13 cellular contexts compared by ENCODE assay signal in the genomic region with DNA sequence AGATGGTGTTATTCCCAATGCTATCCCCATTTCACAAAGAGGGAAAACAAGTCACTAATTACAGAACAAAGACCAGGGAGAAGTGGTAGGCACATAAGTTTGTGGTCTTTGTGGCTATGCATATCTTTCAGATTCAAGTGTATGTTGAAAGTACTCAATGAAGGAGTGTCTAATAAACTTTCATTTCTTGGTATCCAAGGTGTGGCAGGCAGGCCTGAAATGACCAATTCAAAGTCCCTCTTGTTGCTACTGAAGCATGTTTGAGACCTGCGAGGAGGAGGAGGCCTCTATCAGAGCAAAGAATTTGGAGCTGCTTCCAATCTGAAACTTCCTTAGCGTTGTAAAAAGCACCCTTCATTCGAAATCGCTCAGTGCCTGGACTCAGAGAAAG.
DNase-seq lines count a peak whose midpoint lies in the region; ATAC-seq and TF ChIP-seq lines count a peak whose summit lies in the region.
"Had no signal": no experiment of that assay in that cellular context is flagged by ENCODE, and none has a peak within 500 bp of the region (broad histone marks: within the 10 kb centered on the region; RNA-seq: fewer than 3 reads in every experiment).

No MANE protein-coding gene starts in this region.

- no peaks in the 10 kb centered on the region for H3K27me3 Mint-ChIP-seq in activated naive CD8-positive, alpha-beta T cell treated with anti-CD3 and anti-CD28 coated beads, Interleukin-2, amount 50 U/mL, for 24 hours
- H3K27me3 Mint-ChIP-seq in activated naive CD8-positive, alpha-beta T cell treated with anti-CD3 and anti-CD28 coated beads for 36 hours: no peaks in the 10 kb centered on the region
- peaks cover 10% of the 10 kb centered on the region for H3K27me3 Mint-ChIP-seq in nephron progenitor cell (ENCODE audit: low read depth, poor library complexity)

- no peak for TF ChIP-seq EP300 in transverse colon (IDR thresholded peaks at IDR 0.05; ENCODE audit: low read depth)

- H3K27ac ChIP-seq in dorsolateral prefrontal cortex (peak overlapping the region in 51 of 59 donors; percentile 11 to 89 (median 72)), transverse colon (peak overlapping the region; percentile 54 to 73 (median 68))
- H3K27ac ChIP-seq: HL-60 had no signal

- H3K36me3 ChIP-seq in transverse colon: no peaks in the 10 kb centered on the region

- no peak for DNase-seq in activated naive CD8-positive, alpha-beta T cell treated with anti-CD3 and anti-CD28 coated beads, Interleukin-2, amount 50 U/mL, for 24 hours
- DNase-seq in activated naive CD8-positive, alpha-beta T cell treated with anti-CD3 and anti-CD28 coated beads for 36 hours: no peak
- DNase-seq in dorsolateral prefrontal cortex (no peak), nephron progenitor cell (no peak), transverse colon (no peak), omental fat pad (ENCODE audit: low spot score) (no peak), GM03348 (ENCODE audit: low spot score) (no peak)
- DNase-seq: activated T-cell treated with anti-CD3 and anti-CD28 coated beads, Interleukin-2, amount 50 U/mL, for 48 hours; DMS53; stimulated activated CD4-positive, alpha-beta T cell treated with anti-CD3 and anti-CD28 coated beads, Interleukin-4, amount 100 ng/mL, for 24 hours had no signal

- in situ Hi-C loops in transverse colon (cut with MboI; ENCODE audit: low pct_ligation_motif_present in 1 of 4, low pct_unique_long_range_greater_than_20kb in 1 of 4, low sequenced_read_pairs in 3 of 4): no loop called here

- H3K9me3 ChIP-seq in transverse colon: no peaks in the 10 kb centered on the region

- TF ChIP-seq POLR2A in transverse colon (IDR thresholded peaks at IDR 0.05): no peak

- H3K4me1 Mint-ChIP-seq in activated naive CD8-positive, alpha-beta T cell treated with anti-CD3 and anti-CD28 coated beads, Interleukin-2, amount 50 U/mL, for 24 hours: peaks cover 69% of the 10 kb centered on the region
- peaks cover 62% of the 10 kb centered on the region for H3K4me1 Mint-ChIP-seq in activated naive CD8-positive, alpha-beta T cell treated with anti-CD3 and anti-CD28 coated beads for 36 hours
- H3K4me1 Mint-ChIP-seq in nephron progenitor cell: peaks cover 74% of the 10 kb centered on the region

- 58% methylated on average over 4 of the region's 4 CpGs; no CpG with 5 or more reads in 1 of the 2 donors for WGBS in transverse colon (ENCODE audit: low coverage in 1 of 2), 2 donors

- H3K9me3 Mint-ChIP-seq in activated naive CD8-positive, alpha-beta T cell treated with anti-CD3 and anti-CD28 coated beads, Interleukin-2, amount 50 U/mL, for 24 hours: no peaks in the 10 kb centered on the region
- H3K9me3 Mint-ChIP-seq in activated naive CD8-positive, alpha-beta T cell treated with anti-CD3 and anti-CD28 coated beads for 36 hours: no peaks in the 10 kb centered on the region
- H3K9me3 Mint-ChIP-seq in nephron progenitor cell: no peaks in the 10 kb centered on the region

- no peak for ATAC-seq in activated naive CD8-positive, alpha-beta T cell treated with anti-CD3 and anti-CD28 coated beads, Interleukin-2, amount 50 U/mL, for 24 hours
- ATAC-seq in omental fat pad (ENCODE audit: low FRiP score): no peak
- ATAC-seq in HG03095 (IDR thresholded peaks at IDR 0.05; ENCODE audit: unreplicated experiment): no peak
- ATAC-seq: esophagus mucosa had no signal

- H3K4me1 ChIP-seq in transverse colon: peaks cover 0 to 22% (median 12%) of the 10 kb centered on the region in 4 donors

- H3K27me3 ChIP-seq in dorsolateral prefrontal cortex (no peaks in the 10 kb centered on the region), transverse colon (no peaks in the 10 kb centered on the region)

- intact Hi-C loops in dorsolateral prefrontal cortex (cut with DNase I) (loop anchor here (2.0 to 10.0 kb wide), 4 partner anchors 60 to 244 kb away; no protein-coding TSS in a partner anchor), transverse colon (cut with DNase I; ENCODE audit: low total_unique reads) (loop anchor here (1.0 kb wide), 1 partner anchor 61 kb away; a partner anchor contains a TSS)

- peaks cover 2% of the 10 kb centered on the region for H3K36me3 Mint-ChIP-seq in activated naive CD8-positive, alpha-beta T cell treated with anti-CD3 and anti-CD28 coated beads, Interleukin-2, amount 50 U/mL, for 24 hours (ENCODE audit: low read depth)
- no peaks in the 10 kb centered on the region for H3K36me3 Mint-ChIP-seq in activated naive CD8-positive, alpha-beta T cell treated with anti-CD3 and anti-CD28 coated beads for 36 hours
- H3K36me3 Mint-ChIP-seq in nephron progenitor cell (ENCODE audit: low read depth): no peaks in the 10 kb centered on the region

- peak overlapping the region; percentile 47 for H3K27ac Mint-ChIP-seq in activated naive CD8-positive, alpha-beta T cell treated with anti-CD3 and anti-CD28 coated beads, Interleukin-2, amount 50 U/mL, for 24 hours
- no peak overlapping the region for H3K27ac Mint-ChIP-seq in activated naive CD8-positive, alpha-beta T cell treated with anti-CD3 and anti-CD28 coated beads for 36 hours
- peak overlapping the region; percentile 93 for H3K27ac Mint-ChIP-seq in nephron progenitor cell

- no peak overlapping the region for H3K4me3 Mint-ChIP-seq in activated naive CD8-positive, alpha-beta T cell treated with anti-CD3 and anti-CD28 coated beads, Interleukin-2, amount 50 U/mL, for 24 hours
- H3K4me3 Mint-ChIP-seq in activated naive CD8-positive, alpha-beta T cell treated with anti-CD3 and anti-CD28 coated beads for 36 hours: no peak overlapping the region
- peak overlapping the region; percentile 69 for H3K4me3 Mint-ChIP-seq in nephron progenitor cell

- H3K4me3 ChIP-seq in dorsolateral prefrontal cortex (peak overlapping the region in 50 of 59 donors; percentile 1 to 58 (median 30)), transverse colon (no peak overlapping the region)

- TF ChIP-seq CTCF in dorsolateral prefrontal cortex (IDR thresholded peaks at IDR 0.05 in 54 of 56, conservative IDR thresholded peaks at IDR 0.05 in 2 of 56; ENCODE audit: low read depth in 1 of 56, partially characterized antibody in 56 of 56): no peak
- TF ChIP-seq CTCF in nephron progenitor cell (IDR thresholded peaks at IDR 0.05): no peak
- TF ChIP-seq CTCF in transverse colon (IDR thresholded peaks at IDR 0.05): no peak
- no peak for TF ChIP-seq CTCF in omental fat pad (IDR thresholded peaks at IDR 0.05)

Comparison
In these comparisons a context has a peak if more than half of its experiments do, and no peak if none do; other contexts are left out.
1. H3K4me3 ChIP-seq: peak in dorsolateral prefrontal cortex (50 of 59); none in transverse colon (0 of 4).